37 cellular contexts compared by ENCODE assay signal in genomic region chr4:100852326-100852725, GRCh38.
DNase-seq lines count a peak whose midpoint lies in the region; ATAC-seq, FAIRE-seq and TF ChIP-seq lines count a peak whose summit lies in the region.
"Had no signal": no experiment of that assay in that cellular context is flagged by ENCODE, and none has a peak within 500 bp of the region (broad histone marks: within the 10 kb centered on the region; RNA-seq: fewer than 3 reads in every experiment).

No MANE protein-coding gene starts in this region.

- no TSS peak for BruUV-seq in mammary epithelial cell (replicated peaks; lab: Mats Ljungman, UMichigan)

- DNase-seq in mammary epithelial cell (no peak), breast epithelium (ENCODE audit: low spot score in 2 of 2) (no peak), bronchial epithelial cell (ENCODE audit: low read depth) (peak; percentile 52), epithelial cell of esophagus (ENCODE audit: low read depth) (peak; percentile 36), ecto neural progenitor cell (ENCODE audit: low spot score) (no peak)
- no peak for DNase-seq in activated naive CD4-positive, alpha-beta T cell treated with anti-CD3 and anti-CD28 coated beads for 36 hours
- DNase-seq: 8988T; ACHN; AML-193; BE2C; C1 segment of cervical spinal cord; Caco-2; Calu3; CD4-positive, alpha-beta memory T cell; CD4-positive, alpha-beta T cell; CD4-positive, CD25-positive, alpha-beta regulatory T cell; CD8-positive, alpha-beta memory T cell; CD8-positive, alpha-beta T cell; COR-L47; DMS 273 treated with DMSO at 0.1 percent for 48 hours; DMS153; DMS53; DMS79; DMS79 treated with DMSO at 0.1 percent for 48 hours; DND-41; EL had no signal

- H3K4me2 ChIP-seq in mammary epithelial cell (ENCODE audit: insufficient read depth, low read depth, low read length): no peak overlapping the region
- H3K4me2 ChIP-seq: A549; BLaER1; BLaER1 treated with 17β-estradiol and CSF1 and Interleukin-3, amounts not matched to agents 10 nM and 100 nM had no signal

- H3K27ac ChIP-seq in mammary epithelial cell (ENCODE audit: insufficient read depth, low read depth, low read length) (no peak overlapping the region), breast epithelium (no peak overlapping the region)
- H3K27ac ChIP-seq: 22Rv1; A549; BLaER1; BLaER1 treated with 17β-estradiol and CSF1 and Interleukin-3, amounts not matched to agents 10 nM and 100 nM; C4-2B had no signal

- H3K4me1 ChIP-seq in mammary epithelial cell (ENCODE audit: insufficient read depth, low read length) (peaks cover 3% of the 10 kb centered on the region), breast epithelium (no peaks in the 10 kb centered on the region)
- H3K4me1 ChIP-seq: A549; BE2C; BLaER1; BLaER1 treated with 17β-estradiol and CSF1 and Interleukin-3, amounts not matched to agents 10 nM and 100 nM; Caco-2 had no signal

- H2AFZ ChIP-seq in mammary epithelial cell (ENCODE audit: low read depth, low read length): peak overlapping the region; percentile 36

- H4K20me1 ChIP-seq in mammary epithelial cell (ENCODE audit: insufficient read depth, low read length): no peaks in the 10 kb centered on the region
- H4K20me1 ChIP-seq: BLaER1; BLaER1 treated with 17β-estradiol and CSF1 and Interleukin-3, amounts not matched to agents 10 nM and 100 nM had no signal

- H3K27ac Mint-ChIP-seq in activated naive CD4-positive, alpha-beta T cell treated with anti-CD3 and anti-CD28 coated beads for 36 hours: no peak overlapping the region
- H3K27ac Mint-ChIP-seq: B cell; CD4-positive, alpha-beta memory T cell; CD4-positive, alpha-beta T cell; CD4-positive, CD25-positive, alpha-beta regulatory T cell; CD8-positive, alpha-beta memory T cell; CD8-positive, alpha-beta T cell had no signal

- H3K27me3 ChIP-seq in mammary epithelial cell (ENCODE audit: insufficient read depth, low read length) (peaks cover 3% of the 10 kb centered on the region), breast epithelium (no peaks in the 10 kb centered on the region), bronchial epithelial cell (ENCODE audit: control insufficient read depth, insufficient read depth, low read length) (no peaks in the 10 kb centered on the region)
- H3K27me3 ChIP-seq: BE2C; BLaER1; BLaER1 treated with 17β-estradiol and CSF1 and Interleukin-3, amounts not matched to agents 10 nM and 100 nM had no signal

- H3K27me3 Mint-ChIP-seq in activated naive CD4-positive, alpha-beta T cell treated with anti-CD3 and anti-CD28 coated beads for 36 hours (ENCODE audit: low read depth): peaks cover 2% of the 10 kb centered on the region
- H3K27me3 Mint-ChIP-seq: B cell; CD4-positive, alpha-beta T cell; CD8-positive, alpha-beta memory T cell had no signal

- 89% methylated on average over 1 of the region's 1 CpG for WGBS in mammary epithelial cell (ENCODE audit: low coverage, missing lambda C conversion rate)

- dilution Hi-C loops in mammary epithelial cell (cut with HindIII; ENCODE audit: low sequenced_read_pairs): no loop called here

- ATAC-seq in esophagus mucosa (peak; percentile 66), GM19395 (IDR thresholded peaks at IDR 0.05; ENCODE audit: unreplicated experiment) (no peak)
- ATAC-seq: A549; CD8-positive, alpha-beta T cell had no signal

- H3K36me3 ChIP-seq in mammary epithelial cell (ENCODE audit: insufficient read depth, low read length) (no peaks in the 10 kb centered on the region), breast epithelium (no peaks in the 10 kb centered on the region), bronchial epithelial cell (ENCODE audit: control insufficient read depth, insufficient read depth, low read length) (no peaks in the 10 kb centered on the region)
- H3K36me3 ChIP-seq: BE2C; BLaER1; BLaER1 treated with 17β-estradiol and CSF1 and Interleukin-3, amounts not matched to agents 10 nM and 100 nM had no signal

- no peaks in the 10 kb centered on the region for H3K79me2 ChIP-seq in mammary epithelial cell (ENCODE audit: insufficient read depth, low read length)

- H3K4me1 Mint-ChIP-seq in activated naive CD4-positive, alpha-beta T cell treated with anti-CD3 and anti-CD28 coated beads for 36 hours (ENCODE audit: low read depth): no peaks in the 10 kb centered on the region
- H3K4me1 Mint-ChIP-seq: B cell; CD14-positive monocyte; CD4-positive, CD25-positive, alpha-beta regulatory T cell had no signal

- no peak overlapping the region for H3K4me3 ChIP-seq in mammary epithelial cell (replicated peaks in 1 of 3; ENCODE audit: insufficient read depth in 1 of 3, low read depth in 2 of 3, low read length in 3 of 3)
- H3K4me3 ChIP-seq in breast epithelium: no peak overlapping the region
- H3K4me3 ChIP-seq in bronchial epithelial cell (ENCODE audit: low read depth, low read length): no peak overlapping the region
- no peak overlapping the region for H3K4me3 ChIP-seq in epithelial cell of esophagus (ENCODE audit: low read length)
- H3K4me3 ChIP-seq: A549; BLaER1; BLaER1 treated with 17β-estradiol and CSF1 and Interleukin-3, amounts not matched to agents 10 nM and 100 nM had no signal

- intact Hi-C loops in mammary epithelial cell (cut with micrococcal nuclease): no loop called here
- intact Hi-C loops in breast epithelium (cut with DNase I; ENCODE audit: low total_unique reads): no loop called here
- intact Hi-C loops in activated naive CD4-positive, alpha-beta T cell treated with anti-CD3 and anti-CD28 coated beads for 36 hours (cut with micrococcal nuclease): no loop called here

- TF ChIP-seq CTCF in mammary epithelial cell (conservative IDR thresholded peaks at IDR 0.05 in 1 of 2, IDR thresholded peaks at IDR 0.05 in 1 of 2; ENCODE audit: extremely low read depth in 1 of 2, insufficient read depth in 1 of 2, low read depth in 1 of 2, low read length in 2 of 2): no peak
- TF ChIP-seq CTCF in breast epithelium (IDR thresholded peaks at IDR 0.05): no peak
- TF ChIP-seq CTCF in bronchial epithelial cell (IDR thresholded peaks at IDR 0.05; ENCODE audit: insufficient read depth, low read length, severe bottlenecking): no peak
- TF ChIP-seq CTCF in epithelial cell of esophagus (IDR thresholded peaks at IDR 0.05; ENCODE audit: insufficient read depth, low read depth, low read length, missing control alignments): no peak

- no peaks in the 10 kb centered on the region for H3K36me3 Mint-ChIP-seq in activated naive CD4-positive, alpha-beta T cell treated with anti-CD3 and anti-CD28 coated beads for 36 hours (ENCODE audit: low read depth)
- H3K36me3 Mint-ChIP-seq: CD14-positive monocyte; CD4-positive, alpha-beta memory T cell; CD4-positive, CD25-positive, alpha-beta regulatory T cell; CD8-positive, alpha-beta memory T cell; CD8-positive, alpha-beta T cell had no signal

- H3K9ac ChIP-seq in mammary epithelial cell (ENCODE audit: insufficient read depth, low read length): no peak overlapping the region
- H3K9ac ChIP-seq: BLaER1; BLaER1 treated with 17β-estradiol and CSF1 and Interleukin-3, amounts not matched to agents 10 nM and 100 nM had no signal

- H3K9me3 ChIP-seq in mammary epithelial cell (replicated peaks; ENCODE audit: insufficient read depth, low read length) (no peaks in the 10 kb centered on the region), breast epithelium (no peaks in the 10 kb centered on the region)
- H3K9me3 ChIP-seq: A549; BE2C; BLaER1; BLaER1 treated with 17β-estradiol and CSF1 and Interleukin-3, amounts not matched to agents 10 nM and 100 nM; Caco-2 had no signal

- no peak for TF ChIP-seq POLR2A in breast epithelium (IDR thresholded peaks at IDR 0.05)

- CTCF ChIA-PET in mammary epithelial cell (lab: Charles Lee; ENCODE audit: low non-redundant PET): no interaction called here
- CTCF ChIA-PET in activated naive CD4-positive, alpha-beta T cell treated with anti-CD3 and anti-CD28 coated beads for 36 hours (lab: Charles Lee): no interaction called here

- in situ Hi-C loops in mammary epithelial cell (cut with MboI; ENCODE audit: low sequenced_read_pairs in 2 of 2): no loop called here

- FAIRE-seq in bronchial epithelial cell (lab: Jason Lieb, UNC): no peak
- FAIRE-seq: A204.1, A549, D721Med had no signal

- H3K4me3 Mint-ChIP-seq in activated naive CD4-positive, alpha-beta T cell treated with anti-CD3 and anti-CD28 coated beads for 36 hours: no peak overlapping the region
- H3K4me3 Mint-ChIP-seq: B cell; CD14-positive monocyte; CD4-positive, alpha-beta memory T cell; CD4-positive, alpha-beta T cell; CD4-positive, CD25-positive, alpha-beta regulatory T cell; CD8-positive, alpha-beta memory T cell; CD8-positive, alpha-beta T cell had no signal

- no peaks in the 10 kb centered on the region for H3K9me3 Mint-ChIP-seq in activated naive CD4-positive, alpha-beta T cell treated with anti-CD3 and anti-CD28 coated beads for 36 hours
- H3K9me3 Mint-ChIP-seq: CD4-positive, alpha-beta T cell; CD8-positive, alpha-beta memory T cell; CD8-positive, alpha-beta T cell had no signal

Comparison
In these comparisons a context has a peak if more than half of its experiments do, and no peak if none do; other contexts are left out.
1. DNase-seq: peak in bronchial epithelial cell (single experiment) and epithelial cell of esophagus (single experiment); none in mammary epithelial cell (single experiment), breast epithelium (0 of 2), ecto neural progenitor cell (single experiment) and activated naive CD4-positive, alpha-beta T cell treated with anti-CD3 and anti-CD28 coated beads for 36 hours (single experiment).